Comparison of ENCODE assay signal across 1 cellular context in genomic region chr19:44614313-44614712, GRCh38.
TF ChIP-seq lines count a peak whose summit lies in the region.

No MANE protein-coding gene starts in this region.

TF ChIP-seq in HepG2, 621 proteins besides CTCF, POLR2A, EP300 and RAD21:
- TF ChIP-seq ZNF121 (CRISPR knock-in tag; IDR thresholded peaks at IDR 0.05) (peak; percentile 83), PRPF4 (IDR thresholded peaks at IDR 0.05; ENCODE audit: low read depth, low read length, poor library complexity, severe bottlenecking) (peak; percentile 15), ZNF629 (CRISPR knock-in tag; conservative IDR thresholded peaks at IDR 0.05) (0 out of 2 replicates have a peak, but pooled peaks have one; percentile 6), FOSL2 (CRISPR knock-in tag; IDR thresholded peaks at IDR 0.05) (peak; percentile 57; the same call in 1 of the 2 replicates), ZNF326 (CRISPR knock-in tag; IDR thresholded peaks at IDR 0.05; ENCODE audit: borderline replicate concordance) (no peak), ZNF136 (CRISPR knock-in tag; IDR thresholded peaks at IDR 0.05; ENCODE audit: low read depth) (no peak), AHDC1 (CRISPR knock-in tag; IDR thresholded peaks at IDR 0.05; ENCODE audit: borderline replicate concordance) (0 out of 2 replicates have a peak, but pooled peaks have one; percentile 10), RFX1 (IDR thresholded peaks at IDR 0.05) (0 out of 2 replicates have a peak, but pooled peaks have one; percentile 6)
